Comparison of ENCODE assay signal across 24 cellular contexts in the genomic region with DNA sequence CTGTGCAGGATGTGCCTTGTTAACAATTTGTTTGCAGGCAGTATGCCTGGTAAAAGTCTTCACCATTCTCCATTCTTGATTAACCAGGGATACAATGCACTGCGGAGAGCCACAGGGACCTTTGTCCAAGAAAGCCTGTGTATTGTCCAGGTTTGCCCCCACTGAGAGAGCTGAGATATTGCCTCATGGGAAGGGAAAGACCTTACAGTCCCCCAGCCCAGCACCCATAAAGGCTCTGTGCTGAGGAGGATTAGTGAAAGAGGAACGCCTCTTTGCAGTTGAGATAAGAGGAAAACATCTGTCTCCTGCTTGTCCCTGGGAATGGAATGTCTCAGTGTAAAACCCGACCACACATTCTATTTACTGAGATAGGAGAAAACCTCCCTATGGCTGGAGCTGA.
"Had no signal": no experiment of that assay in that cellular context is flagged by ENCODE, and none has a peak within 500 bp of the region (broad histone marks: within the 10 kb centered on the region; RNA-seq: fewer than 3 reads in every experiment).

No MANE protein-coding gene starts in this region.

- H3K27ac ChIP-seq: body of pancreas, SK-N-MC had no signal

- H3K9me3 ChIP-seq: body of pancreas, MG63 had no signal

- H3K36me3 ChIP-seq: MG63 had no signal

- H3K4me1 Mint-ChIP-seq: activated naive CD8-positive, alpha-beta T cell treated with anti-CD3 and anti-CD28 coated beads, Interleukin-2, amount 10 ng/mL, durations not matched to agents 7 days and 5 days; WTC11 had no signal

- ATAC-seq: activated CD8-positive, alpha-beta T cell treated with anti-CD3 and anti-CD28 coated beads, Interleukin-2, amount 10 ng/mL, durations not matched to agents 7 days and 5 days; body of pancreas; Right ventricle myocardium inferior; WTC11 had no signal

- H3K27me3 ChIP-seq: body of pancreas, MG63 had no signal

- H3K4me1 ChIP-seq: body of pancreas had no signal

- H3K27ac Mint-ChIP-seq: activated CD8-positive, alpha-beta T cell treated with anti-CD3 and anti-CD28 coated beads, Interleukin-2, amount 10 ng/mL, durations not matched to agents 7 days and 5 days; activated naive CD8-positive, alpha-beta T cell treated with anti-CD3 and anti-CD28 coated beads, Interleukin-2, amount 10 ng/mL, durations not matched to agents 7 days and 5 days; WTC11 had no signal

- DNase-seq: activated CD4-positive, alpha-beta T cell treated with anti-CD3 and anti-CD28 coated beads for 48 hours; activated CD4-positive, alpha-beta T cell treated with anti-CD3 and anti-CD28 coated beads, Interleukin-2, amount 50 U/mL, for 4 hours; activated CD4-positive, CD25-positive, alpha-beta regulatory T cell treated with anti-CD3 and anti-CD28 coated beads, Interleukin-2, amount 50 U/mL, for 72 hours; activated CD8-positive, alpha-beta memory T cell treated with anti-CD3 and anti-CD28 coated beads, Interleukin-2, amount 50 U/mL, for 48 hours; activated CD8-positive, alpha-beta T cell treated with anti-CD3 and anti-CD28 coated beads, Interleukin-2, amount 10 ng/mL, durations not matched to agents 7 days and 5 days; activated naive CD4-positive, alpha-beta T cell treated with anti-CD3 and anti-CD28 coated beads, Interleukin-2, amount 50 U/mL, for 16 hours; activated naive CD8-positive, alpha-beta T cell treated with anti-CD3 and anti-CD28 coated beads, Interleukin-2, amount 10 ng/mL, durations not matched to agents 7 days and 5 days; activated T-cell treated with anti-CD3 and anti-CD28 coated beads, Interleukin-2, amount 50 U/mL, for 1 hour; aorta; body of pancreas; central memory CD4-positive, alpha-beta T cell; MG63; NCI-H1105; NCI-H1436; NCI-H1694 treated with DMSO at 0.1 percent for 48 hours; NCI-H2029 treated with DMSO at 0.1 percent for 48 hours; NCI-H345; NCI-H510A; NCI-H526 treated with DMSO at 0.1 percent for 48 hours; RPMI8226; T-helper 1 cell had no signal

- H3K27me3 Mint-ChIP-seq: activated naive CD8-positive, alpha-beta T cell treated with anti-CD3 and anti-CD28 coated beads, Interleukin-2, amount 10 ng/mL, durations not matched to agents 7 days and 5 days had no signal

- H3K4me3 Mint-ChIP-seq: activated CD8-positive, alpha-beta T cell treated with anti-CD3 and anti-CD28 coated beads, Interleukin-2, amount 10 ng/mL, durations not matched to agents 7 days and 5 days; activated naive CD8-positive, alpha-beta T cell treated with anti-CD3 and anti-CD28 coated beads, Interleukin-2, amount 10 ng/mL, durations not matched to agents 7 days and 5 days; WTC11 had no signal

- H3K4me3 ChIP-seq: body of pancreas, MG63, SK-N-MC had no signal

- H3K36me3 Mint-ChIP-seq: activated naive CD8-positive, alpha-beta T cell treated with anti-CD3 and anti-CD28 coated beads, Interleukin-2, amount 10 ng/mL, durations not matched to agents 7 days and 5 days had no signal
